ENCODE assay signal across 8 cellular contexts in the genomic region with DNA sequence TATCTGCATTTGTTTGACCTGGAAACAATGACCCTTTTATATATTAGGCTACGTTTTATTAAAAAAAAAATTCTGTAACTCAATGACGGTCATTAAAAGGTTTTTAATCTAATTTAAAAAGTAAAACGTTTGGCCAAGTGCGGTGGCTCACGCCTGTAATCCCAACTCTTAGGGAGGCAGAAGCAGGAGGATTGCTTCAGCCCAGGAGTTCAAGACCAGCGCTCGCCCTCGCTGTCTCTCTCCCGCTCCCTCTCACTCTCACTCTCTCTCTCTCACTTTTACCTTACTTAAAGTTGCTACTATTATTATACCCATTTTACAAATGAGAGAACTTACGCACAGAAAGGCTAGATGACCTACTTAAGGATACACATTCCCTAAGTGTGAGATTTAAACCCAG. TPM values are rescaled to one million over a fixed set of nuclear protein-coding genes. Genes with fewer than 3 reads are reported as not detected.
DNase-seq lines count a peak whose midpoint lies in the region; ATAC-seq and TF ChIP-seq lines count a peak whose summit lies in the region.

No MANE protein-coding gene starts in this region.

- H3K27me3 Mint-ChIP-seq in natural killer cell (ENCODE audit: low read depth in 2 of 2), result no peaks in the 10 kb centered on the region

- H3F3A ChIP-seq in Loucy (ENCODE audit: low read depth), result no peaks in the 10 kb centered on the region

- in situ Hi-C loops in ACHN (cut with HindIII; ENCODE audit: low pct_ligation_motif_present, low pct_unique_long_range_greater_than_20kb, low sequenced_read_pairs), result no loop called here

- H4K20me1 ChIP-seq in Loucy (ENCODE audit: insufficient read depth, low read length, poor library complexity, severe bottlenecking), result peaks cover 9% of the 10 kb centered on the region

- no peaks in the 10 kb centered on the region for H3K9me2 ChIP-seq in Loucy (replicated peaks; ENCODE audit: low read depth, low read length)

- H3K4me3 ChIP-seq in BE2C (ENCODE audit: low read depth, low read length), result peak overlapping the region; percentile 80
- peak overlapping the region; percentile 85 for H3K4me3 ChIP-seq in Loucy (ENCODE audit: low read length, poor library complexity, severe bottlenecking)

- TF ChIP-seq CTCF in BE2C (IDR thresholded peaks at IDR 0.05; ENCODE audit: low read depth, low read length) (no peak), Loucy (conservative IDR thresholded peaks at IDR 0.05; ENCODE audit: low read length) (no peak), natural killer cell (IDR thresholded peaks at IDR 0.05) (no peak)

- H3K4me3 Mint-ChIP-seq in natural killer cell, result peak overlapping the region; percentile 98

- H3K36me3 Mint-ChIP-seq in natural killer cell, result peaks cover 6% of the 10 kb centered on the region

- DNase-seq in BE2C (no peak), natural killer cell (no peak), ACHN (no peak)
- no peak for DNase-seq in stimulated activated CD4-positive, alpha-beta T cell treated with anti-CD3 and anti-CD28 coated beads, Interleukin-2, amount 100 ng/mL, for 24 hours

- intact Hi-C loops in natural killer cell (cut with micrococcal nuclease), result no loop called here

- H3K4me1 ChIP-seq in BE2C, result no peaks in the 10 kb centered on the region
- H3K4me1 ChIP-seq in Loucy (ENCODE audit: insufficient read depth, low read length, poor library complexity, severe bottlenecking), result peaks cover 31% of the 10 kb centered on the region

- H3K9me3 ChIP-seq in BE2C (no peaks in the 10 kb centered on the region), Loucy (ENCODE audit: insufficient read depth, low read depth, low read length) (no peaks in the 10 kb centered on the region)

- H3K27ac ChIP-seq in cingulate gyrus (ENCODE audit: low read depth, low read length), result peak overlapping the region; percentile 88

- peaks cover 32% of the 10 kb centered on the region for H3K79me2 ChIP-seq in Loucy (ENCODE audit: insufficient read depth, low read length)

- no peaks in the 10 kb centered on the region for H3K9me3 Mint-ChIP-seq in natural killer cell

- H3K27me3 ChIP-seq in BE2C (no peaks in the 10 kb centered on the region), Loucy (ENCODE audit: insufficient read depth, low read length, poor library complexity, severe bottlenecking) (no peaks in the 10 kb centered on the region)

- peaks cover 24 to 25% of the 10 kb centered on the region in 2 donors for H3K4me1 Mint-ChIP-seq in natural killer cell

- H3K9ac ChIP-seq in Loucy (ENCODE audit: low read depth, low read length, poor library complexity, severe bottlenecking), result peak overlapping the region; percentile 76

- peak overlapping the region; percentile 100 for H2AFZ ChIP-seq in Loucy (ENCODE audit: low read length)

- ATAC-seq in natural killer cell, result no peak
- no peak for ATAC-seq in GM21447 (IDR thresholded peaks at IDR 0.05; ENCODE audit: unreplicated experiment)
- no peak for ATAC-seq in GM21619 (IDR thresholded peaks at IDR 0.05; ENCODE audit: unreplicated experiment)

- H3K36me3 ChIP-seq in BE2C (peaks cover 6% of the 10 kb centered on the region), Loucy (ENCODE audit: insufficient read depth, low read length) (no peaks in the 10 kb centered on the region)

- peak overlapping the region; percentile 85 for H3K4me2 ChIP-seq in Loucy (ENCODE audit: low read depth, low read length, poor library complexity, severe bottlenecking)

- H3K27ac Mint-ChIP-seq in natural killer cell, result peak overlapping the region; percentile 94 to 97

RNA-seq across cellular contexts. Expression of a gene that starts 0.8 kb away (rescaled TPM):
- 27.6 TPM for polyA plus RNA-seq in BE2C (2012; ENCODE audit: insufficient read depth, insufficient read length, low read depth)
- 1 to 10 TPM; 6.5 to 9.6 (median 8.8) TPM for total RNA-seq in natural killer cell
